ENCODE assay signal across 8 cellular contexts in genomic region chr5:80655231-80655784, GRCh38. TPM values are rescaled to one million over a fixed set of nuclear protein-coding genes. Genes with fewer than 3 reads are reported as not detected.
DNase-seq lines count a peak whose midpoint lies in the region; ATAC-seq and TF ChIP-seq lines count a peak whose summit lies in the region.

No MANE protein-coding gene starts in this region.

- in situ Hi-C loops in brain microvascular endothelial cell (cut with HindIII; ENCODE audit: low pct_ligation_motif_present, low sequenced_read_pairs), result no loop called here

- H3K4me3 ChIP-seq in BJ (ENCODE audit: low read depth, low read length), result peak overlapping the region; percentile 73
- peak overlapping the region; percentile 87 for H3K4me3 ChIP-seq in Jurkat, Clone E6-1 (ENCODE audit: low read length)
- peak overlapping the region; percentile 78 for H3K4me3 ChIP-seq in brain microvascular endothelial cell (ENCODE audit: low read depth, low read length)

- peak overlapping the region; percentile 44 for H3K27ac ChIP-seq in brain microvascular endothelial cell

- peak overlapping the region; percentile 96 for H3K27ac Mint-ChIP-seq in mesothelial cell of epicardium

- peaks cover 23% of the 10 kb centered on the region for H3K36me3 Mint-ChIP-seq in mesothelial cell of epicardium

- POLR2A ChIA-PET in BJ (lab: Charles Lee), result interaction anchor here (0.6 kb wide), 1 partner anchor 1771 kb away, joined by 4 read pairs; no protein-coding TSS in a partner anchor

- H3K36me3 ChIP-seq in BJ (ENCODE audit: control insufficient read depth, insufficient read depth, low read length), result peaks cover 2% of the 10 kb centered on the region; the same call in 1 of the 2 replicates
- no peaks in the 10 kb centered on the region for H3K36me3 ChIP-seq in brain microvascular endothelial cell (replicated peaks)

- peaks cover 25% of the 10 kb centered on the region for H3K4me1 Mint-ChIP-seq in mesothelial cell of epicardium

- CTCF ChIA-PET in BJ (lab: Yijun Ruan, JAX), result interaction anchor here (0.6 to 2.0 kb wide), 2 partner anchors 11 to 92 kb away, joined by 3 to 6 read pairs; no protein-coding TSS in a partner anchor

- no peaks in the 10 kb centered on the region for H3K27me3 Mint-ChIP-seq in mesothelial cell of epicardium (ENCODE audit: low read depth)

- no peak for DNase-seq in BJ (ENCODE audit: low read depth)
- no peak for DNase-seq in Jurkat, Clone E6-1 (ENCODE audit: low read depth, low spot score)
- DNase-seq in brain microvascular endothelial cell, result no peak
- DNase-seq in mesothelial cell of epicardium (ENCODE audit: low spot score in 2 of 2, unreplicated experiment in 2 of 2), result no peak
- no peak for DNase-seq in NCI-H1436 treated with DMSO at 0.1 percent for 48 hours (lab: John Stamatoyannopoulos, UW)
- no peak for DNase-seq in stimulated activated CD4-positive, alpha-beta T cell treated with anti-CD3 and anti-CD28 coated beads, Interleukin-12 subunit alpha, Interleukin-12 subunit beta, amount 100 ng/mL, for 4 hours

- no peaks in the 10 kb centered on the region for H3K9me3 Mint-ChIP-seq in mesothelial cell of epicardium

- ATAC-seq in HG03442 (IDR thresholded peaks at IDR 0.05; ENCODE audit: unreplicated experiment), result no peak
- no peak for ATAC-seq in HG02970 (IDR thresholded peaks at IDR 0.05; ENCODE audit: low FRiP score, unreplicated experiment)

- TF ChIP-seq CTCF in BJ (IDR thresholded peaks at IDR 0.05; ENCODE audit: insufficient read depth, low read depth, low read length) (no peak), brain microvascular endothelial cell (IDR thresholded peaks at IDR 0.05; ENCODE audit: low read depth, low read length, missing control alignments) (no peak), mesothelial cell of epicardium (IDR thresholded peaks at IDR 0.05; ENCODE audit: unreplicated experiment) (no peak)

- H3K4me3 Mint-ChIP-seq in mesothelial cell of epicardium, result peak overlapping the region; percentile 93

- H3K27me3 ChIP-seq in BJ (ENCODE audit: control insufficient read depth, insufficient read depth, low read length), result no peaks in the 10 kb centered on the region
- no peaks in the 10 kb centered on the region for H3K27me3 ChIP-seq in brain microvascular endothelial cell (replicated peaks)

RNA-seq across cellular contexts. Expression of gene DHFR, which starts 0.5 kb away (rescaled TPM):
- 15.7 and 20.4 TPM in 2 replicates for polyA plus RNA-seq in BJ (2011; rRNA removed)
- polyA minus RNA-seq in BJ (2011; rRNA and poly(A)+ RNA removed), result 8.1 and 10.9 TPM in 2 replicates
- 98.2 TPM for polyA plus RNA-seq in Jurkat, Clone E6-1 (2012; ENCODE audit: insufficient read depth, insufficient read length)
- 29.2 to 30.9 TPM (median 29.4 TPM) in 3 replicates for total RNA-seq in mesothelial cell of epicardium

RNA-seq across cellular contexts. Expression of gene MSH3, which starts 0.9 kb away (rescaled TPM):
- polyA plus RNA-seq in BJ (2011; rRNA removed), result 4.0 and 6.5 TPM in 2 replicates
- 4.6 and 5.0 TPM in 2 replicates for polyA minus RNA-seq in BJ (2011; rRNA and poly(A)+ RNA removed)
- polyA plus RNA-seq in Jurkat, Clone E6-1 (2012; ENCODE audit: insufficient read depth, insufficient read length), result 13.1 TPM
- 17.8 to 18.7 TPM (median 18.4 TPM) in 3 replicates for total RNA-seq in mesothelial cell of epicardium
